20 cellular contexts compared by ENCODE assay signal in the genomic region with DNA sequence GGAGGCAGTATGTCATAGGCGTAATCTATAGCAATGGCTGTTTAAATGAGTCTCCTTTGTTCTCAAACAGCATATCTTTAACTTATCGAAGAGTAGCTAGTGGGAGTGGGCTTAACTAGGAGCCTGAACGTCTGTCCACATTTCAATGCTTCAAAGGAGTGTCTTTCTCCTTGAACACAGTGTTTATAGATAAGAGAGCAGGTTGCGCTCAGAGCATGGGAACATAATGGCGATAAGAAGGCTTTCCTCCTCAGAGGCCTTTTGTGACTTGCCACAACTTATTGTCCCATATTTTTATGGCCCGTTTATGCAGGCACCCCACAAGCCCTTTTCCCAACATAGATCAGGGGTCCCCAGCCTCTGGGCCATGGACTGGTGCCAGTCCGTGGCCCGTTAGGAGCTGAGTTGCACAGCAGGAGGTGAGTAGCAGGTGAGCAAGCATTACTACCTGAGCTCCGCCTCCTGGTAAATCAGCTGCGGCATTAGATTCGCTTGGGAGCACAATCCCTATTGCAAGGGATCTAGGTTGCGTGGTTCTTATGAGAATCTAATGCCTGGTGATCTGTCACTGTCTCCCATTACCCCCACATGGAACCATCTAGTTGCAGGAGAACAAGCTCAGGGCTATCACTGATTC. TPM values are rescaled to one million over a fixed set of nuclear protein-coding genes. Genes with fewer than 3 reads are reported as not detected.
A peak's percentile ranks its signal among the peaks of the same experiment; 100 is the strongest.
DNase-seq lines count a peak whose midpoint lies in the region; ATAC-seq, FAIRE-seq and TF ChIP-seq lines count a peak whose summit lies in the region.
"Had no signal": no experiment of that assay in that cellular context is flagged by ENCODE, and none has a peak within 500 bp of the region (broad histone marks: within the 10 kb centered on the region; RNA-seq: fewer than 3 reads in every experiment).

No MANE protein-coding gene starts in this region.

- H3K18ac ChIP-seq in IMR-90 (ENCODE audit: low read depth, low read length): no peak overlapping the region

- ATAC-seq in heart right ventricle (no peak), right cardiac atrium (no peak), IMR-90 (ENCODE audit: low read depth) (no peak), K562 (no peak), natural killer cell (no peak)

- no peak overlapping the region for H4K8ac ChIP-seq in IMR-90 (ENCODE audit: low read depth in 2 of 2, low read length in 2 of 2)

- H4K5ac ChIP-seq in IMR-90 (ENCODE audit: low read depth, low read length): no peak overlapping the region

- no peaks in the 10 kb centered on the region for H3K9me3 ChIP-seq in heart right ventricle
- no peaks in the 10 kb centered on the region for H3K9me3 ChIP-seq in right cardiac atrium (ENCODE audit: control insufficient read depth, low read length)
- no peaks in the 10 kb centered on the region for H3K9me3 ChIP-seq in IMR-90 (ENCODE audit: control insufficient read depth, insufficient read depth, low read length)
- H3K9me3 ChIP-seq in K562 (replicated peaks; ENCODE audit: control insufficient read depth, insufficient read depth, low read depth, low read length): no peaks in the 10 kb centered on the region
- H3K9me3 ChIP-seq: SJCRH30, suprapubic skin had no signal

- H3K4me3 ChIP-seq in heart right ventricle (no peak overlapping the region), right cardiac atrium (ENCODE audit: low read length) (no peak overlapping the region), IMR-90 (ENCODE audit: insufficient read depth, low read depth, low read length) (no peak overlapping the region), K562 (no peak overlapping the region)
- H3K4me3 ChIP-seq: SJCRH30, suprapubic skin had no signal

- H2BK15ac ChIP-seq in IMR-90 (ENCODE audit: low read depth, low read length): no peak overlapping the region

- no peak overlapping the region for H3K23ac ChIP-seq in IMR-90 (ENCODE audit: low read depth, low read length)

- TF ChIP-seq RAD21 in IMR-90 (IDR thresholded peaks at IDR 0.05; ENCODE audit: low read length): no peak
- no peak for TF ChIP-seq RAD21 in K562 (CRISPR knock-in tag; conservative IDR thresholded peaks at IDR 0.05 in 1 of 2, IDR thresholded peaks at IDR 0.05 in 1 of 2)

- peaks cover 8% of the 10 kb centered on the region for H3K9me1 ChIP-seq in IMR-90 (ENCODE audit: insufficient read depth, low read length)
- no peaks in the 10 kb centered on the region for H3K9me1 ChIP-seq in K562 (ENCODE audit: control insufficient read depth, insufficient read depth, low read length)

- H4K91ac ChIP-seq in IMR-90 (ENCODE audit: insufficient read depth, low read depth, low read length): no peak overlapping the region

- no peak overlapping the region for H3K9ac ChIP-seq in IMR-90 (ENCODE audit: low read depth, low read length)
- no peak overlapping the region for H3K9ac ChIP-seq in K562 (ENCODE audit: insufficient read depth in 1 of 2, low read depth in 2 of 2, low read length in 2 of 2)
- H3K9ac ChIP-seq: KMS-11 had no signal

- POLR2A ChIA-PET in IMR-90 (lab: Charles Lee; ENCODE audit: unreplicated experiment) (no interaction called here), K562 (lab: Yijun Ruan, JAX) (interaction anchor here (0.6 to 1.2 kb wide), 3 partner anchors 19 to 63 kb away, joined by 3 to 4 read pairs (median 3); no protein-coding TSS in a partner anchor)

- BruUV-seq in IMR-90 (replicated peaks; lab: Mats Ljungman, UMichigan): no TSS peak
- no TSS peak for BruUV-seq in K562 (replicated peaks; lab: Mats Ljungman, UMichigan)

- dilution Hi-C loops in IMR-90 (cut with HindIII; ENCODE audit: low sequenced_read_pairs, unreplicated experiment): no loop called here

- H3K9me3 Mint-ChIP-seq in type B pancreatic cell: peaks cover 5% of the 10 kb centered on the region
- H3K9me3 Mint-ChIP-seq in natural killer cell: no peaks in the 10 kb centered on the region

- H2BK20ac ChIP-seq in IMR-90 (ENCODE audit: low read depth, low read length): no peak overlapping the region

- TF ChIP-seq CTCF in heart right ventricle (IDR thresholded peaks at IDR 0.05) (no peak), IMR-90 (conservative IDR thresholded peaks at IDR 0.05; ENCODE audit: low read depth, low read length) (no peak), K562 (IDR thresholded peaks at IDR 0.05 in 2 of 3, conservative IDR thresholded peaks at IDR 0.05 in 1 of 3; ENCODE audit: insufficient read depth in 2 of 3, low read depth in 1 of 3, low read length in 3 of 3) (no peak), type B pancreatic cell (conservative IDR thresholded peaks at IDR 0.05) (no peak), natural killer cell (IDR thresholded peaks at IDR 0.05) (no peak)

- H2AFZ ChIP-seq in IMR-90 (replicated peaks; ENCODE audit: low read length, poor library complexity) (no peak overlapping the region), K562 (ENCODE audit: low read depth, low read length) (peak overlapping the region; percentile 42)

- H3K4me3 Mint-ChIP-seq in type B pancreatic cell (peak overlapping the region; percentile 24), natural killer cell (no peak overlapping the region)

- no peak for TF ChIP-seq EP300 in K562 (IDR thresholded peaks at IDR 0.05; ENCODE audit: low read length)

- intact Hi-C loops in heart right ventricle (cut with DNase I): no loop called here
- intact Hi-C loops in right cardiac atrium (cut with DNase I): no loop called here
- intact Hi-C loops in IMR-90 (cut with micrococcal nuclease): no loop called here
- intact Hi-C loops in K562 (cut with micrococcal nuclease): no loop called here
- intact Hi-C loops in natural killer cell (cut with micrococcal nuclease): no loop called here

- no peak for DNase-seq in heart right ventricle
- no peak for DNase-seq in right cardiac atrium
- DNase-seq in IMR-90: no peak
- DNase-seq in K562 (ENCODE audit: extremely low read depth in 1 of 4, low spot score in 3 of 4): peak in 1 of 4 experiments; percentile 63
- DNase-seq in type B pancreatic cell (ENCODE audit: extremely low spot score, unreplicated experiment): no peak
- no peak for DNase-seq in activated CD4-positive, alpha-beta T cell treated with anti-CD3 and anti-CD28 coated beads for 1 hour
- no peak for DNase-seq in natural killer cell
- DNase-seq: activated naive CD4-positive, alpha-beta T cell; AML-193; DND-41; kidney glomerular epithelial cell; NCI-H1048; NCI-H446; OCI-M1; SJCRH30; stimulated activated CD4-positive, alpha-beta T cell treated with anti-CD3 and anti-CD28 coated beads, Interleukin-4, amount 100 ng/mL, for 1 hour had no signal

- H3K27ac Mint-ChIP-seq in type B pancreatic cell: peak overlapping the region; percentile 35
- peak overlapping the region in 1 of 2 donors; percentile 36 for H3K27ac Mint-ChIP-seq in natural killer cell

- 83 to 84% methylated on average over 12 of the region's 12 CpGs for WGBS in heart right ventricle, 2 donors
- WGBS in right cardiac atrium: 84% methylated on average over 12 of the region's 12 CpGs
- 67% methylated on average over 4 of the region's 12 CpGs; no CpG with 5 or more reads in 1 of the 2 experiments for WGBS in IMR-90 (ENCODE audit: extremely low coverage in 2 of 2, insufficient read length in 1 of 2), 2 experiments
- 19% methylated on average over 12 of the region's 12 CpGs for WGBS in K562 (ENCODE audit: insufficient coverage, low coverage, missing lambda C conversion rate)

- H3K56ac ChIP-seq in IMR-90 (ENCODE audit: extremely low read depth, insufficient read depth, low read length): no peak overlapping the region

- H3K27me3 ChIP-seq in heart right ventricle (no peaks in the 10 kb centered on the region), right cardiac atrium (ENCODE audit: control insufficient read depth, insufficient read depth) (no peaks in the 10 kb centered on the region), IMR-90 (ENCODE audit: control insufficient read depth, insufficient read depth, low read length) (no peaks in the 10 kb centered on the region), K562 (ENCODE audit: control insufficient read depth in 2 of 2, insufficient read depth in 2 of 2, low read length in 2 of 2) (no peaks in the 10 kb centered on the region)
- H3K27me3 ChIP-seq: SJCRH30, suprapubic skin had no signal

- no peak for FAIRE-seq in K562 (lab: Jason Lieb, UNC)
- FAIRE-seq: endometrium, H1 had no signal

- H3K27me3 Mint-ChIP-seq in type B pancreatic cell (no peaks in the 10 kb centered on the region), natural killer cell (ENCODE audit: low read depth in 2 of 2) (no peaks in the 10 kb centered on the region)

- peaks cover 25% of the 10 kb centered on the region for H3K79me2 ChIP-seq in K562 (ENCODE audit: control insufficient read depth, insufficient read depth, low read length)

- peaks cover 0 to 14% (median 0%) of the 10 kb centered on the region in 9 donors for H3K36me3 ChIP-seq in heart right ventricle
- no peaks in the 10 kb centered on the region for H3K36me3 ChIP-seq in IMR-90 (ENCODE audit: control insufficient read depth, insufficient read depth, low read length)
- H3K36me3 ChIP-seq in K562 (ENCODE audit: control insufficient read depth, insufficient read depth, low read length): peaks cover 9% of the 10 kb centered on the region; the same call in 2 of the 3 replicates
- H3K36me3 ChIP-seq: suprapubic skin had no signal

- H3K4me2 ChIP-seq in IMR-90 (ENCODE audit: low read depth, low read length) (no peak overlapping the region), K562 (ENCODE audit: insufficient read depth, low read length) (peak overlapping the region; percentile 35)
- H3K4me2 ChIP-seq: KMS-11 had no signal

- CTCF ChIA-PET in IMR-90 (lab: Yijun Ruan, JAX) (no interaction called here), K562 (lab: Yijun Ruan, JAX; ENCODE audit: low intra/inter-chr PET ratio) (no interaction called here)

- peaks cover 4 to 22% of the 10 kb centered on the region in 2 experiments; a peak in 3 of 4 replicates for H3K79me1 ChIP-seq in IMR-90 (ENCODE audit: low read depth in 1 of 2, low read length in 2 of 2)

- H3K27ac ChIP-seq in heart right ventricle (peak overlapping the region in 6 of 10 donors; percentile 9 to 94 (median 88)), right cardiac atrium (ENCODE audit: low read length) (no peak overlapping the region), IMR-90 (ENCODE audit: insufficient read depth, low read length) (no peak overlapping the region), K562 (ENCODE audit: extremely low read depth, low read depth, low read length) (peak overlapping the region; percentile 10; the same call in 1 of the 3 replicates)
- H3K27ac ChIP-seq: KMS-11, SJCRH30, suprapubic skin had no signal

- no peak overlapping the region for H3K4ac ChIP-seq in IMR-90 (ENCODE audit: low read depth, low read length)

- H2BK120ac ChIP-seq in IMR-90 (ENCODE audit: low read depth, low read length): no peak overlapping the region

- H4K20me1 ChIP-seq in IMR-90 (ENCODE audit: insufficient read depth, low read length) (no peaks in the 10 kb centered on the region), K562 (replicated peaks; ENCODE audit: control insufficient read depth, insufficient read depth, low read length) (no peaks in the 10 kb centered on the region)

- in situ Hi-C loops in IMR-90 (cut with MboI; ENCODE audit: low sequenced_read_pairs) (no loop called here), K562 (cut with MboI) (no loop called here)

- no peak overlapping the region for H2AK9ac ChIP-seq in IMR-90 (replicated peaks; ENCODE audit: low read depth, low read length, poor library complexity)

- TF ChIP-seq POLR2A in IMR-90 (IDR thresholded peaks at IDR 0.05; ENCODE audit: low read depth, low read length) (no peak), K562 (conservative IDR thresholded peaks at IDR 0.05) (no peak)

- H2AK5ac ChIP-seq in IMR-90 (ENCODE audit: low read depth, low read length): peak overlapping the region; percentile 18; the same call in 1 of the 2 replicates

- no peak overlapping the region for H2BK5ac ChIP-seq in IMR-90 (ENCODE audit: low read depth, low read length, poor library complexity, severe bottlenecking)

- H3K4me1 Mint-ChIP-seq in type B pancreatic cell (ENCODE audit: unreplicated experiment): peaks cover 20% of the 10 kb centered on the region
- peaks cover 40 to 45% of the 10 kb centered on the region in 2 donors for H3K4me1 Mint-ChIP-seq in natural killer cell

- H3K36me3 Mint-ChIP-seq in type B pancreatic cell: peaks cover 27% of the 10 kb centered on the region
- no peaks in the 10 kb centered on the region for H3K36me3 Mint-ChIP-seq in natural killer cell

- no peak overlapping the region for H3K14ac ChIP-seq in IMR-90 (replicated peaks; ENCODE audit: low read depth, low read length)

- peaks cover 5 to 61% (median 48%) of the 10 kb centered on the region in 9 donors for H3K4me1 ChIP-seq in heart right ventricle
- no peaks in the 10 kb centered on the region for H3K4me1 ChIP-seq in right cardiac atrium (ENCODE audit: control insufficient read depth, insufficient read depth, low read length)
- peaks cover 11% of the 10 kb centered on the region for H3K4me1 ChIP-seq in IMR-90 (ENCODE audit: control insufficient read depth, insufficient read depth, low read length)
- H3K4me1 ChIP-seq in K562 (replicated peaks in 1 of 2; ENCODE audit: control insufficient read depth in 2 of 2, insufficient read depth in 2 of 2, low read length in 2 of 2): peaks cover 11 to 23% of the 10 kb centered on the region in 2 experiments; a peak in 4 of 5 replicates

RNA-seq across cellular contexts. Expression of a gene that starts 2.5 kb away (rescaled TPM):
- total RNA-seq in heart right ventricle: 10 to 100 TPM; 24.0 to 32.3 (median 29.9) TPM
- polyA plus RNA-seq in heart right ventricle: 10 to 100 TPM; 16.8 to 29.5 TPM
- 10 to 100 TPM; 31.9 to 33.3 (median 32.6) TPM for total RNA-seq in right cardiac atrium
- 23.0 TPM for polyA plus RNA-seq in right cardiac atrium
- total RNA-seq in IMR-90 (2012; rRNA removed): 77.8 and 104 TPM in 2 replicates
- 71.5 and 89.5 TPM in 2 replicates for polyA plus RNA-seq in IMR-90 (2012; rRNA removed)
- 14.9 and 35.0 TPM in 2 replicates for polyA plus RNA-seq in IMR-90 (2012; cell fraction: cytosol; rRNA removed)
- 29.6 and 177 TPM in 2 replicates for polyA plus RNA-seq in IMR-90 (2012; cell fraction: nucleus; rRNA removed; ENCODE audit: low replicate concordance)
- 47.1 and 85.0 TPM in 2 replicates for total RNA-seq in K562 (2011; cell fraction: chromatin; rRNA removed; ENCODE audit: low replicate concordance)
- total RNA-seq in K562 (2011; cell fraction: nucleolus; rRNA removed): 28.7 and 30.1 TPM in 2 replicates
- 46.6 and 68.3 TPM in 2 replicates for total RNA-seq in K562 (2011; cell fraction: nucleoplasm; rRNA removed)
- total RNA-seq in K562 (2014; rRNA removed): 41.6 and 42.1 TPM in 2 replicates
- total RNA-seq in K562 (2014; rRNA removed; fragmentation: Illumina TruSeq; extraction: Trizol): 66.5 and 71.3 TPM in 2 replicates
- total RNA-seq in K562 (2015; rRNA removed; fragmentation: Illumina TruSeq; extraction: Trizol): 60.6 and 64.4 TPM in 2 replicates
- 48.0 and 49.6 TPM in 2 replicates for total RNA-seq in K562 (2021)
- 40.8 and 47.0 TPM in 2 replicates for polyA plus RNA-seq in K562 (2011; rRNA removed)
- 19.8 and 37.3 TPM in 2 replicates for polyA plus RNA-seq in K562 (2011; cell fraction: cytosol; rRNA removed)
- 40.7 and 58.0 TPM in 2 replicates for polyA plus RNA-seq in K562 (2011; cell fraction: nucleus; rRNA removed)
- polyA plus RNA-seq in K562 (2012): 21.8 and 38.7 TPM in 2 replicates
- polyA plus RNA-seq in K562 (2014; fragmentation: Illumina TruSeq; extraction: Trizol): 57.1 and 72.5 TPM in 2 replicates
- 100 to 1,000 TPM; 157 to 186 TPM for polyA plus RNA-seq in K562 (2014; fragmentation: Nextera tagmentation; extraction: Ambion mirVana)
- polyA plus RNA-seq in K562 (2014; rRNA removed): 39.4 and 45.8 TPM in 2 replicates
- polyA minus RNA-seq in K562 (2011; rRNA and poly(A)+ RNA removed): 43.3 and 43.9 TPM in 2 replicates
- 20.9 and 22.6 TPM in 2 replicates for polyA minus RNA-seq in K562 (2011; cell fraction: cytosol; rRNA and poly(A)+ RNA removed)
- 25.6 and 44.3 TPM in 2 replicates for polyA minus RNA-seq in K562 (2011; cell fraction: nucleus; rRNA and poly(A)+ RNA removed)
- total RNA-seq in type B pancreatic cell (ENCODE audit: low replicate concordance): 73.0 and 142 TPM in 2 replicates
- 100 to 1,000 TPM in 2 of 3 donors, 10 to 100 TPM in 1; 98.9 to 120 (median 114) TPM for total RNA-seq in natural killer cell

RNA-seq across cellular contexts. Expression of a gene that starts 25.2 kb away (rescaled TPM):
- 10 to 100 TPM; 11.1 to 98.8 (median 22.0) TPM for total RNA-seq in heart right ventricle
- polyA plus RNA-seq in heart right ventricle: 10 to 100 TPM; 11.6 to 19.8 TPM
- total RNA-seq in right cardiac atrium: 10 to 100 TPM; 15.0 to 43.0 (median 16.6) TPM
- 20.9 TPM for polyA plus RNA-seq in right cardiac atrium
- 4.2 and 4.5 TPM in 2 replicates for total RNA-seq in IMR-90 (2012; rRNA removed)
- polyA plus RNA-seq in IMR-90 (2012; rRNA removed): 2.3 and 2.4 TPM in 2 replicates
- polyA plus RNA-seq in IMR-90 (2012; cell fraction: cytosol; rRNA removed): 1.0 and 1.5 TPM in 2 replicates
- polyA plus RNA-seq in IMR-90 (2012; cell fraction: nucleus; rRNA removed; ENCODE audit: low replicate concordance): 4.5 and 10.6 TPM in 2 replicates
- total RNA-seq in K562 (2011; cell fraction: chromatin; rRNA removed; ENCODE audit: low replicate concordance): 1.2 and 1.3 TPM in 2 replicates
- 1.6 and 1.7 TPM in 2 replicates for total RNA-seq in K562 (2011; cell fraction: nucleolus; rRNA removed)
- 2.1 and 2.5 TPM in 2 replicates for total RNA-seq in K562 (2011; cell fraction: nucleoplasm; rRNA removed)
- total RNA-seq in K562 (2014; rRNA removed): 0.41 and 2.0 TPM in 2 replicates
- 0.61 and 0.65 TPM in 2 replicates for total RNA-seq in K562 (2014; rRNA removed; fragmentation: Illumina TruSeq; extraction: Trizol)
- 1.1 TPM in 2 replicates for total RNA-seq in K562 (2015; rRNA removed; fragmentation: Illumina TruSeq; extraction: Trizol)
- total RNA-seq in K562 (2021): 0.89 and 0.93 TPM in 2 replicates
- 0.49 and 0.84 TPM in 2 replicates for polyA plus RNA-seq in K562 (2011; rRNA removed)
- 0.30 and 0.35 TPM in 2 replicates for polyA plus RNA-seq in K562 (2011; cell fraction: cytosol; rRNA removed)
- polyA plus RNA-seq in K562 (2011; cell fraction: nucleus; rRNA removed): 0.74 and 0.97 TPM in 2 replicates
- polyA plus RNA-seq in K562 (2012): 0.82 and 1.4 TPM in 2 replicates
- 0.46 and 0.61 TPM in 2 replicates for polyA plus RNA-seq in K562 (2014; fragmentation: Illumina TruSeq; extraction: Trizol)
- polyA plus RNA-seq in K562 (2014; fragmentation: Nextera tagmentation; extraction: Ambion mirVana): under 1 TPM; 0.28 to 0.45 TPM
- polyA plus RNA-seq in K562 (2014; rRNA removed): 0.45 and 0.93 TPM in 2 replicates
- polyA minus RNA-seq in K562 (2011; rRNA and poly(A)+ RNA removed): 0.74 and 1.1 TPM in 2 replicates
- polyA minus RNA-seq in K562 (2011; cell fraction: cytosol; rRNA and poly(A)+ RNA removed): 0.36 and 1.2 TPM in 2 replicates
- polyA minus RNA-seq in K562 (2011; cell fraction: nucleus; rRNA and poly(A)+ RNA removed): 1.5 and 2.2 TPM in 2 replicates
- total RNA-seq in type B pancreatic cell (ENCODE audit: low replicate concordance): 2.9 and 5.6 TPM in 2 replicates
- total RNA-seq in natural killer cell: 1 to 10 TPM in 2 of 3 donors, under 1 TPM in 1; 0.70 to 1.6 (median 1.6) TPM

Comparison
In these comparisons a context has a peak if more than half of its experiments do, and no peak if none do; other contexts are left out.
1. H3K27ac ChIP-seq: peak in heart right ventricle (6 of 10) and K562 (single experiment); none in right cardiac atrium (single experiment) and IMR-90 (single experiment).